Comparison of ENCODE assay signal across 8 cellular contexts in the genomic region with DNA sequence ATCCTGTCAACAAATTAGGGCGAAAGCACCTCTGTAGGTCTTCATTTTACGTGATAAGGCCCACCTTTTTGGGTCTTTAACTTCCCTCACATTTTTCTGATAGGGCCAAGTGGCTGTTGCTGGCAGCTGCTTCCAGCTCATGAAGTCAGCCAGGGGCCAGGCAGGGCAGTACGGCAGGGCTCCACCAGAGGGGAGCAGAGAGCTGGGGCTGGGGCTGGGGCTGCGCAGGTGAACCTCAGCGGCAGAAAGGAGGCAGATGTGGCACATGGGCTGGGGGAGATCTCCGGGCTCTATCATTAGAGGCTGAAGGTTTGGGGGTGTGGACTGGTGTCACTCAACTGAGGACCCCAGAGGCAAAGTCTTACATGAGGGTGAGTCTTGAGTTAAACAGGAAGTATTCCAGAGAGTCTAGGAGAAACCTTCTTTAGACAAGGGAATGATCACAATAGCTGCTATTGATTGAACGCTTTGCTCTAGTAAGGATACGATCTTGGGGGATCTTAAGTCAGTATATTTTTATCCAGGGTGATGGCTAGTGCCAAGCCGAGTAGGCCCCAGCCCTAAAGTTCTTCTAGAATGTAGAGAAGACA.
DNase-seq lines count a peak whose midpoint lies in the region; ATAC-seq and TF ChIP-seq lines count a peak whose summit lies in the region.

No MANE protein-coding gene starts in this region.

- no peaks in the 10 kb centered on the region for H4K20me1 ChIP-seq in PC-9 (ENCODE audit: insufficient read depth)

- peak; percentile 93 for ATAC-seq in GM18909 (IDR thresholded peaks at IDR 0.05; ENCODE audit: poor library complexity, unreplicated experiment)
- ATAC-seq in HG03175 (IDR thresholded peaks at IDR 0.05; ENCODE audit: unreplicated experiment), result peak; percentile 93

- POLR2A ChIA-PET in AG04450 (lab: Yijun Ruan, JAX) (no interaction called here), PC-9 (lab: Charles Lee; ENCODE audit: unreplicated experiment) (no interaction called here)

- no peaks in the 10 kb centered on the region for H3K36me3 ChIP-seq in PC-9 (ENCODE audit: low read depth)

- no peak overlapping the region for H2AFZ ChIP-seq in PC-9

- no TSS peak for BruUV-seq in PC-9 (replicated peaks; lab: Mats Ljungman, UMichigan)

- H3K4me1 ChIP-seq in PC-9 (replicated peaks; ENCODE audit: insufficient read depth), result no peaks in the 10 kb centered on the region

- TF ChIP-seq CTCF in AG04450 (IDR thresholded peaks at IDR 0.05; ENCODE audit: low read depth, low read length) (peak; percentile 97), PC-9 (conservative IDR thresholded peaks at IDR 0.05) (peak; percentile 91)

- no peak overlapping the region for H3K4me3 ChIP-seq in AG04450 (ENCODE audit: low read depth, low read length)
- H3K4me3 ChIP-seq in PC-9, result no peak overlapping the region

- no peak overlapping the region for H3K4me2 ChIP-seq in PC-9

- CTCF ChIA-PET in AG04450 (lab: Charles Lee), result interaction anchor here (0.6 to 4.2 kb wide), 42 partner anchors 8 to 781 kb away, joined by 3 to 65 read pairs (median 5); no protein-coding TSS in a partner anchor
- CTCF ChIA-PET in PC-9 (lab: Charles Lee), result interaction anchor here (0.5 to 1.2 kb wide), 9 partner anchors 11 to 660 kb away, joined by 3 to 10 read pairs (median 5); no protein-coding TSS in a partner anchor

- H3K9me2 ChIP-seq in PC-9 (ENCODE audit: insufficient read depth), result no peaks in the 10 kb centered on the region

- intact Hi-C loops in PC-9 (cut with micrococcal nuclease; ENCODE audit: unreplicated experiment) (loop anchor here (1.0 kb wide), 1 partner anchor 90 kb away; no protein-coding TSS in a partner anchor), posterior cingulate gyrus (cut with DNase I) (no loop called here)

- H3K27ac ChIP-seq in AG04450 (ENCODE audit: low read depth, low read length), result no peak overlapping the region
- H3K27ac ChIP-seq in PC-9, result no peak overlapping the region

- no peaks in the 10 kb centered on the region for H3F3A ChIP-seq in PC-9 (ENCODE audit: insufficient read depth, low read depth)

- no peaks in the 10 kb centered on the region for H3K79me2 ChIP-seq in PC-9 (ENCODE audit: low read depth)

- no peaks in the 10 kb centered on the region; the same call in 1 of the 2 replicates for H3K9me3 ChIP-seq in AG04450 (ENCODE audit: control insufficient read depth, insufficient read depth, low read length)
- no peaks in the 10 kb centered on the region for H3K9me3 ChIP-seq in PC-9 (ENCODE audit: insufficient read depth, low read depth)

- no peaks in the 10 kb centered on the region for H3K27me3 ChIP-seq in AG04450 (ENCODE audit: control insufficient read depth, insufficient read depth, low read length)
- H3K27me3 ChIP-seq in PC-9 (ENCODE audit: insufficient read depth, low read depth), result no peaks in the 10 kb centered on the region

- no peak for DNase-seq in AG04450 (ENCODE audit: low read depth, low spot score)
- peak in 1 of 2 experiments; percentile 79 for DNase-seq in PC-9
- DNase-seq in activated T-cell treated with anti-CD3 and anti-CD28 coated beads, Interleukin-2, amount 50 U/mL, for 1 hour, result peak; percentile 74
- peak; percentile 50 for DNase-seq in fibroblast of peridontal ligament (ENCODE audit: extremely low read depth)
- DNase-seq in posterior cingulate gyrus, result peak in 6 of 10 donors; percentile 18 to 85 (median 52)
- DNase-seq in NCI-H1048 (lab: John Stamatoyannopoulos, UW), result no peak

Comparison
In these comparisons a context has a peak if more than half of its experiments do, and no peak if none do; other contexts are left out.
1. DNase-seq: peak in activated T-cell treated with anti-CD3 and anti-CD28 coated beads, Interleukin-2, amount 50 U/mL, for 1 hour (single experiment), fibroblast of peridontal ligament (single experiment) and posterior cingulate gyrus (6 of 10); none in AG04450 (single experiment) and NCI-H1048 (single experiment).